Comparison of ENCODE assay signal across 8 cellular contexts in genomic region chr15:43493687-43494472, GRCh38. TPM values are rescaled to one million over a fixed set of nuclear protein-coding genes. Genes with fewer than 3 reads are reported as not detected.
A peak's percentile ranks its signal among the peaks of the same experiment; 100 is the strongest.
DNase-seq lines count a peak whose midpoint lies in the region; ATAC-seq, FAIRE-seq and TF ChIP-seq lines count a peak whose summit lies in the region.

No MANE protein-coding gene starts in this region.

- peak overlapping the region; percentile 89 for H3K4me2 ChIP-seq in Karpas-422 (ENCODE audit: low read depth, low read length, poor library complexity, severe bottlenecking)

- DNase-seq in BE2C = no peak
- DNase-seq in Karpas-422 = peak; percentile 12
- DNase-seq in choroid plexus epithelial cell (ENCODE audit: low read depth) = no peak
- no peak for DNase-seq in natural killer cell treated with Interleukin-12 subunit alpha and Interleukin-12 subunit beta and Interleukin-15 and Interleukin-18, amount 100 ng/mL, for 72 hours (ENCODE audit: low spot score)
- no peak for DNase-seq in amygdala (lab: John Stamatoyannopoulos, UW)
- DNase-seq in foreskin melanocyte = no peak
- DNase-seq in GM12892 (ENCODE audit: insufficient read length) = no peak

- H3K4me3 ChIP-seq in BE2C (ENCODE audit: low read depth, low read length) (peak overlapping the region; percentile 61), Karpas-422 (ENCODE audit: low read length) (peak overlapping the region; percentile 91), choroid plexus epithelial cell (ENCODE audit: low read depth, low read length) (peak overlapping the region; percentile 81)

- no peak for ATAC-seq in natural killer cell treated with Interleukin-12 subunit alpha and Interleukin-12 subunit beta and Interleukin-15 and Interleukin-18, amount 100 ng/mL, for 72 hours
- ATAC-seq in HG03108 (IDR thresholded peaks at IDR 0.05; ENCODE audit: unreplicated experiment) = no peak

- H3K9me2 ChIP-seq in Karpas-422 (replicated peaks; ENCODE audit: insufficient read depth, low read length) = no peaks in the 10 kb centered on the region

- no peaks in the 10 kb centered on the region for H3K27me3 Mint-ChIP-seq in natural killer cell treated with Interleukin-12 subunit alpha and Interleukin-12 subunit beta and Interleukin-15 and Interleukin-18, amount 100 ng/mL, for 72 hours

- no peak for FAIRE-seq in GM12892 (lab: Jason Lieb, UNC)

- peaks cover 30% of the 10 kb centered on the region for H3K79me2 ChIP-seq in Karpas-422 (ENCODE audit: low read length)

- peak overlapping the region; percentile 86 for H3K9ac ChIP-seq in Karpas-422 (ENCODE audit: low read length)

- no peak for TF ChIP-seq POLR2A in GM12892 (IDR thresholded peaks at IDR 0.05; ENCODE audit: low read depth, low read length)

- H3K27me3 ChIP-seq in BE2C (no peaks in the 10 kb centered on the region), Karpas-422 (ENCODE audit: low read length) (no peaks in the 10 kb centered on the region)

- H3K9me3 ChIP-seq in BE2C (no peaks in the 10 kb centered on the region), Karpas-422 (ENCODE audit: low read length) (no peaks in the 10 kb centered on the region)

- no peaks in the 10 kb centered on the region for H3K9me3 Mint-ChIP-seq in natural killer cell treated with Interleukin-12 subunit alpha and Interleukin-12 subunit beta and Interleukin-15 and Interleukin-18, amount 100 ng/mL, for 72 hours

- peaks cover 23 to 27% of the 10 kb centered on the region in 2 donors for H3K4me1 Mint-ChIP-seq in natural killer cell treated with Interleukin-12 subunit alpha and Interleukin-12 subunit beta and Interleukin-15 and Interleukin-18, amount 100 ng/mL, for 72 hours (ENCODE audit: low read depth in 2 of 2)

- peak overlapping the region; percentile 76 to 84 for H3K27ac Mint-ChIP-seq in natural killer cell treated with Interleukin-12 subunit alpha and Interleukin-12 subunit beta and Interleukin-15 and Interleukin-18, amount 100 ng/mL, for 72 hours

- H2AFZ ChIP-seq in Karpas-422 (ENCODE audit: low read length) = peak overlapping the region; percentile 98

- peaks cover 17% of the 10 kb centered on the region for H3K36me3 ChIP-seq in BE2C
- peaks cover 20% of the 10 kb centered on the region; the same call in 1 of the 2 replicates for H3K36me3 ChIP-seq in Karpas-422 (ENCODE audit: insufficient read depth, low read length)

- H3K27ac ChIP-seq in Karpas-422 (ENCODE audit: low read length) = no peak overlapping the region

- no peaks in the 10 kb centered on the region; the same call in 1 of the 2 replicates for H3K4me1 ChIP-seq in BE2C
- H3K4me1 ChIP-seq in Karpas-422 (ENCODE audit: low read length) = peaks cover 19% of the 10 kb centered on the region

- TF ChIP-seq CTCF in BE2C (IDR thresholded peaks at IDR 0.05; ENCODE audit: low read depth, low read length) (no peak), choroid plexus epithelial cell (conservative IDR thresholded peaks at IDR 0.05; ENCODE audit: low read depth, low read length) (no peak)

- H3K4me3 Mint-ChIP-seq in natural killer cell treated with Interleukin-12 subunit alpha and Interleukin-12 subunit beta and Interleukin-15 and Interleukin-18, amount 100 ng/mL, for 72 hours = peak overlapping the region; percentile 94

- peaks cover 8% of the 10 kb centered on the region for H3K36me3 Mint-ChIP-seq in natural killer cell treated with Interleukin-12 subunit alpha and Interleukin-12 subunit beta and Interleukin-15 and Interleukin-18, amount 100 ng/mL, for 72 hours

- no peaks in the 10 kb centered on the region for H4K20me1 ChIP-seq in Karpas-422 (ENCODE audit: insufficient read depth, low read depth, low read length)

RNA-seq across cellular contexts. Expression of gene TP53BP1, which starts 0.9 kb away (rescaled TPM):
- 48.8 TPM for polyA plus RNA-seq in BE2C (2012; ENCODE audit: insufficient read depth, insufficient read length, low read depth)
- 62.7 and 82.3 TPM in 2 replicates for total RNA-seq in Karpas-422 (2014; rRNA removed; shearing (Covaris generic); ENCODE audit: low replicate concordance)
- total RNA-seq in natural killer cell treated with Interleukin-12 subunit alpha and Interleukin-12 subunit beta and Interleukin-15 and Interleukin-18, amount 100 ng/mL, for 72 hours = 10 to 100 TPM; 27.8 to 46.7 TPM
- polyA plus RNA-seq in GM12892 (2012; ENCODE audit: missing spikeins) = 16.6 TPM

RNA-seq across cellular contexts. Expression of gene MAP1A, which starts 23.5 kb away (rescaled TPM):
- 70.1 TPM for polyA plus RNA-seq in BE2C (2012; ENCODE audit: insufficient read depth, insufficient read length, low read depth)
- 1.4 and 1.8 TPM in 2 replicates for total RNA-seq in Karpas-422 (2014; rRNA removed; shearing (Covaris generic); ENCODE audit: low replicate concordance)
- 1 to 10 TPM in 1 of 2 donors, under 1 TPM in 1; 0.24 to 1.2 TPM for total RNA-seq in natural killer cell treated with Interleukin-12 subunit alpha and Interleukin-12 subunit beta and Interleukin-15 and Interleukin-18, amount 100 ng/mL, for 72 hours
- 0.04 TPM for polyA plus RNA-seq in GM12892 (2012; ENCODE audit: missing spikeins)
